8 cellular contexts compared by ENCODE assay signal in genomic region chr2:181790716-181791649, GRCh38.
DNase-seq lines count a peak whose midpoint lies in the region; ATAC-seq, FAIRE-seq and TF ChIP-seq lines count a peak whose summit lies in the region.

No MANE protein-coding gene starts in this region.

- H3K36me3 ChIP-seq in HUES48 (ENCODE audit: control insufficient read depth, insufficient read depth, low read length) (no peaks in the 10 kb centered on the region), mucosa of rectum (ENCODE audit: control insufficient read depth in 2 of 2, insufficient read depth in 2 of 2, low read length in 2 of 2) (no peaks in the 10 kb centered on the region), WERI-Rb-1 (no peaks in the 10 kb centered on the region)

- no peaks in the 10 kb centered on the region for H3K36me3 Mint-ChIP-seq in activated naive CD4-positive, alpha-beta T cell treated with anti-CD3 and anti-CD28 coated beads, Interleukin-2, amount 50 U/mL, for 24 hours

- peak overlapping the region; percentile 72 for H3K27ac ChIP-seq in HUES48 (ENCODE audit: low read depth, low read length)
- peak overlapping the region; percentile 65 to 77 for H3K27ac ChIP-seq in mucosa of rectum (ENCODE audit: low read depth in 2 of 2, low read length in 2 of 2)
- H3K27ac ChIP-seq in WERI-Rb-1 = no peak overlapping the region

- H3K9me3 ChIP-seq in HUES48 (ENCODE audit: control insufficient read depth, insufficient read depth, low read length) = 0 out of 2 replicates have a peak, but pooled peaks cover 5% of the 10 kb centered on the region
- H3K9me3 ChIP-seq in mucosa of rectum (ENCODE audit: control insufficient read depth in 2 of 2, low read length in 2 of 2) = no peaks in the 10 kb centered on the region
- H3K9me3 ChIP-seq in WERI-Rb-1 (ENCODE audit: severe bottlenecking) = no peaks in the 10 kb centered on the region

- H3K9ac ChIP-seq in HUES48 (ENCODE audit: low read depth, low read length) (no peak overlapping the region), mucosa of rectum (ENCODE audit: low read depth in 1 of 2, low read length in 2 of 2) (peak overlapping the region in 1 of 2 donors; percentile 9)

- peak overlapping the region; percentile 15 for H3K27ac Mint-ChIP-seq in activated naive CD4-positive, alpha-beta T cell treated with anti-CD3 and anti-CD28 coated beads, Interleukin-2, amount 50 U/mL, for 24 hours

- peaks cover 13% of the 10 kb centered on the region for H3K4me1 Mint-ChIP-seq in activated naive CD4-positive, alpha-beta T cell treated with anti-CD3 and anti-CD28 coated beads, Interleukin-2, amount 50 U/mL, for 24 hours

- H3K27me3 ChIP-seq in HUES48 (ENCODE audit: control insufficient read depth, insufficient read depth, low read length) = no peaks in the 10 kb centered on the region
- H3K27me3 ChIP-seq in mucosa of rectum (ENCODE audit: control insufficient read depth in 2 of 2, insufficient read depth in 2 of 2, low read length in 2 of 2) = no peaks in the 10 kb centered on the region
- no peaks in the 10 kb centered on the region for H3K27me3 ChIP-seq in WERI-Rb-1 (ENCODE audit: insufficient read depth, low read depth, severe bottlenecking)

- peaks cover 17% of the 10 kb centered on the region for H3K9me3 Mint-ChIP-seq in activated naive CD4-positive, alpha-beta T cell treated with anti-CD3 and anti-CD28 coated beads, Interleukin-2, amount 50 U/mL, for 24 hours

- no peak for TF ChIP-seq CTCF in WERI-Rb-1 (IDR thresholded peaks at IDR 0.05; ENCODE audit: low read depth, low read length)

- peaks cover 2% of the 10 kb centered on the region; the same call in 1 of the 2 replicates for H3K4me1 ChIP-seq in HUES48 (ENCODE audit: control insufficient read depth, insufficient read depth, low read length)
- H3K4me1 ChIP-seq in mucosa of rectum (ENCODE audit: control insufficient read depth in 2 of 2, insufficient read depth in 2 of 2, low read length in 2 of 2) = peaks cover 5 to 36% of the 10 kb centered on the region in 2 donors

- no peaks in the 10 kb centered on the region for H3K27me3 Mint-ChIP-seq in activated naive CD4-positive, alpha-beta T cell treated with anti-CD3 and anti-CD28 coated beads, Interleukin-2, amount 50 U/mL, for 24 hours

- no peak for TF ChIP-seq POLR2A in GM12892 (IDR thresholded peaks at IDR 0.05; ENCODE audit: low read depth, low read length)

- peak; percentile 96 for ATAC-seq in GM21717 (IDR thresholded peaks at IDR 0.05; ENCODE audit: unreplicated experiment)

- no peak overlapping the region for H3K4me3 Mint-ChIP-seq in activated naive CD4-positive, alpha-beta T cell treated with anti-CD3 and anti-CD28 coated beads, Interleukin-2, amount 50 U/mL, for 24 hours

- CTCF ChIA-PET in HEK293T (lab: Yijun Ruan, JAX) = interaction anchor here (0.9 kb wide), 1 partner anchor 11 kb away, joined by 3 read pairs; no protein-coding TSS in a partner anchor

- POLR2A ChIA-PET in HEK293T (lab: Yijun Ruan, JAX) = interaction anchor here (1.0 kb wide), 1 partner anchor 13 kb away, joined by 3 read pairs; no protein-coding TSS in a partner anchor

- DNase-seq in GM12892 (ENCODE audit: insufficient read length) = no peak
- DNase-seq in WERI-Rb-1 = no peak
- DNase-seq in NCI-H1694 (lab: John Stamatoyannopoulos, UW) = no peak
- DNase-seq in HEK293T (ENCODE audit: extremely low spot score) = no peak

- H3K4me3 ChIP-seq in HUES48 (ENCODE audit: low read depth, low read length) = no peak overlapping the region
- no peak overlapping the region for H3K4me3 ChIP-seq in mucosa of rectum (ENCODE audit: low read length in 2 of 2)
- H3K4me3 ChIP-seq in WERI-Rb-1 (ENCODE audit: low read depth, low read length) = no peak overlapping the region

- FAIRE-seq in GM12892 (lab: Jason Lieb, UNC) = peak; percentile 68

TF ChIP-seq in HEK293T, 16 proteins besides CTCF, POLR2A, EP300 and RAD21:
- no peak for TF ChIP-seq PKNOX1 (IDR thresholded peaks at IDR 0.05)
